21 cellular contexts compared by ENCODE assay signal in the genomic region with DNA sequence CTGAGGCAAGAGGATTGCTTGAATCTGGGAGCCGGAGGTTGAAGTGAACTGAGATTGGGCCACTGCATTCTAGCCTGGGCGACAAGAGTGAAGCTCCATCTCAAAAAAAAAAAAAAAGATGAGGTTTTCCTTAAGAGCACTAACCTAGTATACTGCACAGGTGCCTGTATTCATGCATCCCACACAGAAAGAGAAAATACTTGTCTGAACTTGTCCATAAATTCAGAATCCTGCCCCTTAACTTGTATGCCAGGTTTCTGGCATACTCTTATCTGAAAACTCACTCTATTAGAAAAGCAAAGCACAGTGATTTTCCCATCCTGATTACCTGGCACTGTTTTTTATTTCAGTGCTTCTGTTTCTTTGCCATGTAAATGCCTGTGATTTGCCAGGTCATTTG.
"Had no signal": no experiment of that assay in that cellular context is flagged by ENCODE, and none has a peak within 500 bp of the region (broad histone marks: within the 10 kb centered on the region; RNA-seq: fewer than 3 reads in every experiment).

No MANE protein-coding gene starts in this region.

- H3K36me3 ChIP-seq: gastrocnemius medialis, heart right ventricle, right atrium auricular region, sigmoid colon, stomach, thoracic aorta, upper lobe of left lung, uterus had no signal

- H3K4me3 Mint-ChIP-seq: natural killer cell, neural crest cell had no signal

- H3K4me1 Mint-ChIP-seq: natural killer cell, neural crest cell had no signal

- ATAC-seq: esophagus mucosa, gastrocnemius medialis, heart right ventricle, left lobe of liver, natural killer cell had no signal

- H3K36me3 Mint-ChIP-seq: natural killer cell had no signal

- H3K27ac ChIP-seq: dorsolateral prefrontal cortex, gastrocnemius medialis, heart right ventricle, right atrium auricular region, sigmoid colon, skin epidermis, thoracic aorta, upper lobe of left lung, uterus had no signal

- H3K4me3 ChIP-seq: dorsolateral prefrontal cortex, gastrocnemius medialis, heart right ventricle, right atrium auricular region, sigmoid colon, skin epidermis, stomach, thoracic aorta, upper lobe of left lung, uterus had no signal

- H3K9me3 Mint-ChIP-seq: natural killer cell, neural crest cell had no signal

- DNase-seq: cortex of kidney; dorsolateral prefrontal cortex; effector CD8-positive, alpha-beta T cell; gastrocnemius medialis; heart right ventricle; hypothalamus; natural killer cell; posterior cingulate gyrus; sigmoid colon; stimulated activated CD4-positive, alpha-beta T cell treated with anti-CD3 and anti-CD28 coated beads, Interleukin-12 subunit alpha, Interleukin-12 subunit beta, amount 100 ng/mL, for 4 hours; stimulated activated naive CD4-positive, alpha-beta T cell; stomach; substantia nigra; upper lobe of left lung; uterus had no signal

- H3K4me1 ChIP-seq: gastrocnemius medialis, heart right ventricle, right atrium auricular region, stomach, upper lobe of left lung, uterus had no signal

- H3K27ac Mint-ChIP-seq: natural killer cell had no signal

- H3K27me3 ChIP-seq: gastrocnemius medialis, heart right ventricle, right atrium auricular region, sigmoid colon, stomach, upper lobe of left lung, uterus had no signal

- H3K9me3 ChIP-seq: gastrocnemius medialis, heart right ventricle, right atrium auricular region, sigmoid colon, stomach, thoracic aorta, upper lobe of left lung, uterus had no signal
